ENCODE assay signal across 8 cellular contexts in genomic region chr3:184561329-184562145, GRCh38. TPM values are rescaled to one million over a fixed set of nuclear protein-coding genes. Genes with fewer than 3 reads are reported as not detected.
A peak's percentile ranks its signal among the peaks of the same experiment; 100 is the strongest.
DNase-seq lines count a peak whose midpoint lies in the region; ATAC-seq and TF ChIP-seq lines count a peak whose summit lies in the region.

TSS of gene EPHB3 (plus strand) at chr3:184561785. CDS start at chr3:184562236, 451 bp downstream.

- H3K9me3 Mint-ChIP-seq in T-helper 1 cell treated with Interleukin-12 subunit alpha and Interleukin-12 subunit beta and Interleukin-4 antibody, amounts not matched to agents 30 μg/mL and 1 μg/mL, for 36 hours: no peaks in the 10 kb centered on the region
- H3K9me3 Mint-ChIP-seq in type B pancreatic cell: no peaks in the 10 kb centered on the region

- H3K27ac ChIP-seq in heart right ventricle: peak within 1 kb of the TSS in 7 of 10 donors; percentile 45 to 77 (median 63)

- in situ Hi-C loops in GM13976 (cut with MboI; ENCODE audit: low sequenced_read_pairs, unreplicated experiment): no loop called here

- H3K27me3 ChIP-seq in heart right ventricle: peaks cover 0 to 51% (median 26%) of the 10 kb centered on the region in 7 donors

- no peak within 1 kb of the TSS for H3K27ac Mint-ChIP-seq in T-helper 1 cell treated with Interleukin-12 subunit alpha and Interleukin-12 subunit beta and Interleukin-4 antibody, amounts not matched to agents 30 μg/mL and 1 μg/mL, for 36 hours
- peak within 1 kb of the TSS; percentile 4 for H3K27ac Mint-ChIP-seq in type B pancreatic cell

- ATAC-seq in HG02938 (IDR thresholded peaks at IDR 0.05; ENCODE audit: unreplicated experiment): peak; percentile 79
- ATAC-seq in heart right ventricle: peak; percentile 96 to 98 (median 97)

- peak; percentile 92 for TF ChIP-seq CTCF in GM13976 (IDR thresholded peaks at IDR 0.05; ENCODE audit: borderline replicate concordance, control extremely low read depth, extremely low read depth, insufficient read depth, missing control alignments)
- TF ChIP-seq CTCF in heart right ventricle (IDR thresholded peaks at IDR 0.05): peak; percentile 86 to 100 (median 99)
- peak; percentile 100 for TF ChIP-seq CTCF in type B pancreatic cell (conservative IDR thresholded peaks at IDR 0.05)

- intact Hi-C loops in heart right ventricle (cut with DNase I): loop anchor here in 7 of 10 donors (1.0 to 2.0 kb wide), 5 partner anchors 165 to 217 kb away; no protein-coding TSS in a partner anchor

- H3K36me3 Mint-ChIP-seq in T-helper 1 cell treated with Interleukin-12 subunit alpha and Interleukin-12 subunit beta and Interleukin-4 antibody, amounts not matched to agents 30 μg/mL and 1 μg/mL, for 36 hours (ENCODE audit: low read depth): peaks cover 1% of the 10 kb centered on the region
- no peaks in the 10 kb centered on the region for H3K36me3 Mint-ChIP-seq in type B pancreatic cell

- 0 to 1% methylated on average over 69 to 74 of the region's 74 CpGs for WGBS in heart right ventricle, 2 donors

- peaks cover 11% of the 10 kb centered on the region for H3K4me1 Mint-ChIP-seq in T-helper 1 cell treated with Interleukin-12 subunit alpha and Interleukin-12 subunit beta and Interleukin-4 antibody, amounts not matched to agents 30 μg/mL and 1 μg/mL, for 36 hours (ENCODE audit: low read depth)
- H3K4me1 Mint-ChIP-seq in type B pancreatic cell (ENCODE audit: unreplicated experiment): peaks cover 43% of the 10 kb centered on the region

- no peaks in the 10 kb centered on the region for H3K36me3 ChIP-seq in heart right ventricle

- H3K27me3 Mint-ChIP-seq in T-helper 1 cell treated with Interleukin-12 subunit alpha and Interleukin-12 subunit beta and Interleukin-4 antibody, amounts not matched to agents 30 μg/mL and 1 μg/mL, for 36 hours (ENCODE audit: low read depth): peaks cover 66% of the 10 kb centered on the region
- peaks cover 31% of the 10 kb centered on the region for H3K27me3 Mint-ChIP-seq in type B pancreatic cell

- peaks cover 6 to 51% (median 25%) of the 10 kb centered on the region in 9 donors for H3K4me1 ChIP-seq in heart right ventricle

- no peaks in the 10 kb centered on the region for H3K9me3 ChIP-seq in heart right ventricle

- DNase-seq in GM13976 (ENCODE audit: low spot score) (peak; percentile 97), NCI-H1694 (lab: John Stamatoyannopoulos, UW) (peak; percentile 99), amygdala (lab: John Stamatoyannopoulos, UW) (peak; percentile 33 to 100 (median 98)), heart right ventricle (peak; percentile 98), pons (ENCODE audit: low spot score) (peak; percentile 100), type B pancreatic cell (ENCODE audit: extremely low spot score, unreplicated experiment) (peak; percentile 100)

- H3K4me3 ChIP-seq in heart right ventricle: peak within 1 kb of the TSS; percentile 47 to 77 (median 68)

- peak within 1 kb of the TSS; percentile 73 for H3K4me3 Mint-ChIP-seq in T-helper 1 cell treated with Interleukin-12 subunit alpha and Interleukin-12 subunit beta and Interleukin-4 antibody, amounts not matched to agents 30 μg/mL and 1 μg/mL, for 36 hours
- H3K4me3 Mint-ChIP-seq in type B pancreatic cell: peak within 1 kb of the TSS; percentile 97

RNA-seq across cellular contexts. Expression of gene EPHB3, which starts in this region (rescaled TPM):
- total RNA-seq in heart right ventricle: 1 to 10 TPM in 7 of 10 donors, under 1 TPM in 3; 0.38 to 4.0 (median 2.3) TPM
- under 1 TPM; 0.51 to 0.96 TPM for polyA plus RNA-seq in heart right ventricle
- 57.7 and 65.0 TPM in 2 replicates for total RNA-seq in type B pancreatic cell (ENCODE audit: low replicate concordance)

Comparison
In these comparisons a context has a peak if more than half of its experiments do, and no peak if none do; other contexts are left out.
1. Peak in every context shown above with its lines: DNase-seq, ATAC-seq, H3K4me3 ChIP-seq and H3K27ac ChIP-seq.
2. RNA of gene EPHB3 (total RNA-seq): 57.7 to 65.0 TPM in type B pancreatic cell; 0.38 to 4.0 TPM in heart right ventricle; every median in the first group is over 10 times any median in the second.